ENCODE assay signal across 8 cellular contexts in the genomic region with DNA sequence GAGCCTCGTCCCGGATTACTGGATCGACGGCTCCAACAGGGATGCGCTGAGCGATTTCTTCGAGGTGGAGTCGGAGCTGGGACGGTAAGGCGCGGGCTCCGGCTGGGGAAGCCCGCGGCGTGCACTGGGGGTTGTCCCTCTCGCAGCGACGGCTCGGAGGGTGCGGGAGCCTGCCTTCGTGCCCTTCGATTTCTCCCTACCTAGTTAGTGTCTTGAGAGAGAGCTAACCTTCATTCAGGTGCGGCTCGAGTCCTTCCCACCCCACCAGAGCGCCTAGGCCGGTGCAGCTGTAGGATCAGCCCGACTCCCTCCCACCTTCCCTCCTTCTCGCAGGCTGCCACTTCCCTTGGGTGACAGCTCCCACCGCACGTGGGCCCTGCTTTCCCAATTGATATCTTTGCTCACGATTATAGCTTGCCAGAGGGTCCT. TPM values are rescaled to one million over a fixed set of nuclear protein-coding genes. Genes with fewer than 3 reads are reported as not detected.
DNase-seq lines count a peak whose midpoint lies in the region; ATAC-seq and TF ChIP-seq lines count a peak whose summit lies in the region.

No MANE protein-coding gene starts in this region.

- H3K4me3 Mint-ChIP-seq in GM23338 (peak overlapping the region; percentile 78), neural crest cell (peak overlapping the region; percentile 92)

- H3K4me1 Mint-ChIP-seq in GM23338 = peaks cover 37% of the 10 kb centered on the region
- peaks cover 12% of the 10 kb centered on the region for H3K4me1 Mint-ChIP-seq in neural crest cell

- H3K36me3 Mint-ChIP-seq in GM23338 (ENCODE audit: low read depth) (no peaks in the 10 kb centered on the region; the same call in 2 of the 3 replicates), neural crest cell (ENCODE audit: low read depth) (no peaks in the 10 kb centered on the region)

- H3K36me3 ChIP-seq in GM23338 (ENCODE audit: insufficient read depth) (no peaks in the 10 kb centered on the region), MG63 (no peaks in the 10 kb centered on the region)

- TF ChIP-seq CTCF in GM23338 (conservative IDR thresholded peaks at IDR 0.05; ENCODE audit: low read depth in 2 of 2) (no peak), dorsolateral prefrontal cortex (IDR thresholded peaks at IDR 0.05 in 54 of 56, conservative IDR thresholded peaks at IDR 0.05 in 2 of 56; ENCODE audit: low read depth in 1 of 56, partially characterized antibody in 56 of 56) (no peak), neural crest cell (conservative IDR thresholded peaks at IDR 0.05) (no peak)

- H3K4me2 ChIP-seq in GM23338 = peak overlapping the region; percentile 81

- H3K9me2 ChIP-seq in GM23338 (ENCODE audit: insufficient read depth) = no peaks in the 10 kb centered on the region

- peaks cover 5% of the 10 kb centered on the region for H3K9me3 ChIP-seq in MG63

- H3K27ac Mint-ChIP-seq in GM23338 (no peak overlapping the region), neural crest cell (ENCODE audit: unreplicated experiment) (no peak overlapping the region)

- DNase-seq in NCI-H1694 (lab: John Stamatoyannopoulos, UW) (peak; percentile 11), NCI-H1694 treated with DMSO at 0.1 percent for 48 hours (lab: John Stamatoyannopoulos, UW) (no peak), GM23338 (ENCODE audit: low spot score) (no peak), MG63 (no peak), dorsolateral prefrontal cortex (peak in 1 of 10 donors; percentile 17), neural crest cell (ENCODE audit: low read depth, low spot score) (no peak), kidney tubule cell (ENCODE audit: low spot score) (no peak), NCI-H510A treated with DMSO at 0.1 percent for 48 hours (lab: John Stamatoyannopoulos, UW) (no peak)

- H3K27me3 Mint-ChIP-seq in GM23338 (ENCODE audit: insufficient read depth, low read depth, poor library complexity) (peaks cover 10% of the 10 kb centered on the region), neural crest cell (ENCODE audit: low read depth) (peaks cover 34% of the 10 kb centered on the region)

- H4K20me1 ChIP-seq in GM23338 (replicated peaks; ENCODE audit: insufficient read depth) = no peaks in the 10 kb centered on the region

- no peak for ATAC-seq in GM23338

- H3K27ac ChIP-seq in GM23338 (ENCODE audit: low read depth) = no peak overlapping the region
- peak overlapping the region in 49 of 59 donors; percentile 27 to 93 (median 79) for H3K27ac ChIP-seq in dorsolateral prefrontal cortex

- H3K27me3 ChIP-seq in GM23338 (ENCODE audit: insufficient read depth) (peaks cover 31% of the 10 kb centered on the region), MG63 (peaks cover 38% of the 10 kb centered on the region), dorsolateral prefrontal cortex (no peaks in the 10 kb centered on the region)

- H3F3A ChIP-seq in GM23338 (replicated peaks; ENCODE audit: low read depth) = no peaks in the 10 kb centered on the region

- intact Hi-C loops in dorsolateral prefrontal cortex (cut with DNase I) = no loop called here

- H3K79me2 ChIP-seq in GM23338 (replicated peaks; ENCODE audit: insufficient read depth) = no peaks in the 10 kb centered on the region

- no peaks in the 10 kb centered on the region for H3K9me3 Mint-ChIP-seq in GM23338
- no peaks in the 10 kb centered on the region for H3K9me3 Mint-ChIP-seq in neural crest cell

- H3K4me1 ChIP-seq in GM23338 (ENCODE audit: insufficient read depth) = peaks cover 18% of the 10 kb centered on the region

- H2AFZ ChIP-seq in GM23338 = peak overlapping the region; percentile 84

- H3K4me3 ChIP-seq in GM23338 = peak overlapping the region; percentile 89
- peak overlapping the region; percentile 46 for H3K4me3 ChIP-seq in MG63
- peak overlapping the region; percentile 55 to 86 (median 74) for H3K4me3 ChIP-seq in dorsolateral prefrontal cortex

TF ChIP-seq in GM23338, 12 proteins besides CTCF, POLR2A, EP300 and RAD21 (continues in another document):
- no peak for TF ChIP-seq ZNF331 (CRISPR knock-in tag; IDR thresholded peaks at IDR 0.05; ENCODE audit: low read depth)
- no peak for TF ChIP-seq NANOG (IDR thresholded peaks at IDR 0.05; ENCODE audit: borderline replicate concordance)
- TF ChIP-seq EZH2phosphoT487 (IDR thresholded peaks at IDR 0.05; ENCODE audit: unreplicated experiment) = no peak
- no peak for TF ChIP-seq ZNF114 (CRISPR knock-in tag; IDR thresholded peaks at IDR 0.05)
- no peak for TF ChIP-seq CREB1 (CRISPR knock-in tag; IDR thresholded peaks at IDR 0.05; ENCODE audit: low read depth)
- TF ChIP-seq EZH2 (IDR thresholded peaks at IDR 0.05; ENCODE audit: low read depth, unreplicated experiment) = no peak
- TF ChIP-seq STAT1 (IDR thresholded peaks at IDR 0.05; ENCODE audit: unreplicated experiment) = no peak
- no peak for TF ChIP-seq POLR2AphosphoS5 (IDR thresholded peaks at IDR 0.05; ENCODE audit: low read depth)
- TF ChIP-seq, protein P1, sequence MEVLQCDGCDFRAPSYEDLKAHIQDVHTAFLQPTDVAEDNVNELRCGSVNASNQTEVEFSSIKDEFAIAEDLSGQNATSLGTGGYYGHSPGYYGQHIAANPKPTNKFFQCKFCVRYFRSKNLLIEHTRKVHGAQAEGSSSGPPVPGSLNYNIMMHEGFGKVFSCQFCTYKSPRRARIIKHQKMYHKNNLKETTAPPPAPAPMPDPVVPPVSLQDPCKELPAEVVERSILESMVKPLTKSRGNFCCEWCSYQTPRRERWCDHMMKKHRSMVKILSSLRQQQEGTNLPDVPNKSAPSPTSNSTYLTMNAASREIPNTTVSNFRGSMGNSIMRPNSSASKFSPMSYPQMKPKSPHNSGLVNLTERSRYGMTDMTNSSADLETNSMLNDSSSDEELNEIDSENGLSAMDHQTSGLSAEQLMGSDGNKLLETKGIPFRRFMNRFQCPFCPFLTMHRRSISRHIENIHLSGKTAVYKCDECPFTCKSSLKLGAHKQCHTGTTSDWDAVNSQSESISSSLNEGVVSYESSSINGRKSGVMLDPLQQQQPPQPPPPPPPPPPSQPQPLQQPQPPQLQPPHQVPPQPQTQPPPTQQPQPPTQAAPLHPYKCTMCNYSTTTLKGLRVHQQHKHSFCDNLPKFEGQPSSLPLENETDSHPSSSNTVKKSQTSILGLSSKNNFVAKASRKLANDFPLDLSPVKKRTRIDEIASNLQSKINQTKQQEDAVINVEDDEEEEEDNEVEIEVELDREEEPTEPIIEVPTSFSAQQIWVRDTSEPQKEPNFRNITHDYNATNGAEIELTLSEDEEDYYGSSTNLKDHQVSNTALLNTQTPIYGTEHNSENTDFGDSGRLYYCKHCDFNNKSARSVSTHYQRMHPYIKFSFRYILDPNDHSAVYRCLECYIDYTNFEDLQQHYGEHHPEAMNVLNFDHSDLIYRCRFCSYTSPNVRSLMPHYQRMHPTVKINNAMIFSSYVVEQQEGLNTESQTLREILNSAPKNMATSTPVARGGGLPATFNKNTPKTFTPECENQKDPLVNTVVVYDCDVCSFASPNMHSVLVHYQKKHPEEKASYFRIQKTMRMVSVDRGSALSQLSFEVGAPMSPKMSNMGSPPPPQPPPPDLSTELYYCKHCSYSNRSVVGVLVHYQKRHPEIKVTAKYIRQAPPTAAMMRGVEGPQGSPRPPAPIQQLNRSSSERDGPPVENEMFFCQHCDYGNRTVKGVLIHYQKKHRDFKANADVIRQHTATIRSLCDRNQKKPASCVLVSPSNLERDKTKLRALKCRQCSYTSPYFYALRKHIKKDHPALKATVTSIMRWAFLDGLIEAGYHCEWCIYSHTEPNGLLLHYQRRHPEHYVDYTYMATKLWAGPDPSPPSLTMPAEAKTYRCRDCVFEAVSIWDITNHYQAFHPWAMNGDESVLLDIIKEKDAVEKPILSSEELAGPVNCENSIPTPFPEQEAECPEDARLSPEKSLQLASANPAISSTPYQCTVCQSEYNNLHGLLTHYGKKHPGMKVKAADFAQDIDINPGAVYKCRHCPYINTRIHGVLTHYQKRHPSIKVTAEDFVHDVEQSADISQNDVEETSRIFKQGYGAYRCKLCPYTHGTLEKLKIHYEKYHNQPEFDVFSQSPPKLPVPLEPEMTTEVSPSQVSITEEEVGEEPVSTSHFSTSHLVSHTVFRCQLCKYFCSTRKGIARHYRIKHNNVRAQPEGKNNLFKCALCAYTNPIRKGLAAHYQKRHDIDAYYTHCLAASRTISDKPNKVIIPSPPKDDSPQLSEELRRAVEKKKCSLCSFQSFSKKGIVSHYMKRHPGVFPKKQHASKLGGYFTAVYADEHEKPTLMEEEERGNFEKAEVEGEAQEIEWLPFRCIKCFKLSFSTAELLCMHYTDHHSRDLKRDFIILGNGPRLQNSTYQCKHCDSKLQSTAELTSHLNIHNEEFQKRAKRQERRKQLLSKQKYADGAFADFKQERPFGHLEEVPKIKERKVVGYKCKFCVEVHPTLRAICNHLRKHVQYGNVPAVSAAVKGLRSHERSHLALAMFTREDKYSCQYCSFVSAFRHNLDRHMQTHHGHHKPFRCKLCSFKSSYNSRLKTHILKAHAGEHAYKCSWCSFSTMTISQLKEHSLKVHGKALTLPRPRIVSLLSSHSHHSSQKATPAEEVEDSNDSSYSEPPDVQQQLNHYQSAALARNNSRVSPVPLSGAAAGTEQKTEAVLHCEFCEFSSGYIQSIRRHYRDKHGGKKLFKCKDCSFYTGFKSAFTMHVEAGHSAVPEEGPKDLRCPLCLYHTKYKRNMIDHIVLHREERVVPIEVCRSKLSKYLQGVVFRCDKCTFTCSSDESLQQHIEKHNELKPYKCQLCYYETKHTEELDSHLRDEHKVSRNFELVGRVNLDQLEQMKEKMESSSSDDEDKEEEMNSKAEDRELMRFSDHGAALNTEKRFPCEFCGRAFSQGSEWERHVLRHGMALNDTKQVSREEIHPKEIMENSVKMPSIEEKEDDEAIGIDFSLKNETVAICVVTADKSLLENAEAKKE (CRISPR knock-in tag; IDR thresholded peaks at IDR 0.05) = no peak
- TF ChIP-seq, protein P2, sequence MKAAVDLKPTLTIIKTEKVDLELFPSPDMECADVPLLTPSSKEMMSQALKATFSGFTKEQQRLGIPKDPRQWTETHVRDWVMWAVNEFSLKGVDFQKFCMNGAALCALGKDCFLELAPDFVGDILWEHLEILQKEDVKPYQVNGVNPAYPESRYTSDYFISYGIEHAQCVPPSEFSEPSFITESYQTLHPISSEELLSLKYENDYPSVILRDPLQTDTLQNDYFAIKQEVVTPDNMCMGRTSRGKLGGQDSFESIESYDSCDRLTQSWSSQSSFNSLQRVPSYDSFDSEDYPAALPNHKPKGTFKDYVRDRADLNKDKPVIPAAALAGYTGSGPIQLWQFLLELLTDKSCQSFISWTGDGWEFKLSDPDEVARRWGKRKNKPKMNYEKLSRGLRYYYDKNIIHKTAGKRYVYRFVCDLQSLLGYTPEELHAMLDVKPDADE (IDR thresholded peaks at IDR 0.05) = no peak

RNA-seq across cellular contexts. Expression of gene CAMK4, which starts 0.4 kb away (rescaled TPM):
- 5.0 and 7.3 TPM in 2 replicates for total RNA-seq in GM23338 (2014; rRNA removed; shearing (Covaris generic))
- polyA plus RNA-seq in GM23338 (2016; fragmentation: Nextera tagmentation; extraction: Ambion mirVana) = 3.4 and 4.2 TPM in 2 replicates
- 0.02 TPM in 1 of 2 replicates, not detected in the other for total RNA-seq in MG63 (2014; rRNA removed; shearing (Covaris generic); ENCODE audit: low replicate concordance)
- total RNA-seq in dorsolateral prefrontal cortex (100 to 1,000 TPM in 10 of 120 experiments, 10 to 100 TPM in 110; 22.2 to 137 (median 72.2) TPM), neural crest cell (9.4 and 10.0 TPM in 2 replicates)
